8 cellular contexts compared by ENCODE assay signal in the genomic region with DNA sequence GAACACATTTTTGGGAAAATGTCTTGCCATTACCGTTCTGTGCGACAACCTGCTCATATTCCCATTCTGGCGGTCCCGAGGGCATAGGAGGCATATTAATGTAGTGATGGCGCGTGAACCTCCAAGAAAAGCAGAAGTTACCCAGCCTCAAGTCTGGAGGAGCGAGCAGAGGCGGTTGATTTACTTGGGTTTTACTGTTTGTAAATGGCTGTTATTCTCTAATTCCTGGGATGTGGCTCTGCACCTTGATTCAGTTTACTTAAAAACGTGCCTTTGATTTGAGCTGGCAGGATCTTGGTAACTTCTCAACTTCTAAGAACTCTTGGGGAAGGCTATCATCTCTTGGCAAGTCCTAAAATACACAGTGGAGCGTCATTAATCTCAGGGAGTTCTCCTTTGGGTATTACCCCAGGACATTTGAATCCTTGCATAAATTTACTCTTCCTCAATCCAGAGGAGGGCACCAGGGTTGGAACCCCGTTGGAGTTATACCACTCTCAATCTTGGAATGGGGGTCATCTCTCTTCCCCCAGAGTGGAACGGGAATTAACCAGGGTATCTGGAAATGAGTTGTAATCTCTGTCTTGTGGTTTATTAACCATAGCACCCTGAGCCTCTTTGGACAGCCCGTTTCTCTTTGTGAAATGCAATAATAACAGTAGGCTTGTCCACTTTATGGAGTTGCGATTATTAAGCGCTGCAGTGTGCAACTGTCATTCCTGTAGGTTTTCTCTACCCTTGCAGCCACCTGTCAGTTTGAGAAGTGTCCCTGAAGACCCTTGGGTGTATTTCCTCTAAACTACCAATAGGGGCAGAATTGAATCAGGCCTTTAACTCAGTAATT. TPM values are rescaled to one million over a fixed set of nuclear protein-coding genes. Genes with fewer than 3 reads are reported as not detected.
DNase-seq lines count a peak whose midpoint lies in the region; ATAC-seq, FAIRE-seq and TF ChIP-seq lines count a peak whose summit lies in the region.

No MANE protein-coding gene starts in this region.

- H3K4me3 Mint-ChIP-seq in stimulated activated naive CD8-positive, alpha-beta T cell treated with anti-CD3 and anti-CD28 coated beads, Interleukin-15, Interleukin-2, amounts not matched to agents 100 ng/mL and 50 ng/mL, for 24 hours = peak overlapping the region; percentile 96

- CTCF ChIA-PET in GM12878 (lab: Yijun Ruan, JAX) = interaction anchor here (0.7 to 6.1 kb wide), 24 partner anchors 12 to 811 kb away, joined by 3 to 87 read pairs (median 4); partner anchors contain the start of genes MRPL19 and SEMA4F

- H3K36me3 Mint-ChIP-seq in stimulated activated naive CD8-positive, alpha-beta T cell treated with anti-CD3 and anti-CD28 coated beads, Interleukin-15, Interleukin-2, amounts not matched to agents 100 ng/mL and 50 ng/mL, for 24 hours (ENCODE audit: low read depth) = peaks cover 45% of the 10 kb centered on the region

- H3K79me2 ChIP-seq in GM12878 (ENCODE audit: control insufficient read depth, insufficient read depth, low read length) = peaks cover 63% of the 10 kb centered on the region

- DNase-seq in stimulated activated naive CD8-positive, alpha-beta T cell treated with anti-CD3 and anti-CD28 coated beads, Interleukin-15, Interleukin-2, amounts not matched to agents 100 U/mL and 50 U/mL, for 24 hours = no peak
- DNase-seq in NCI-H774 (lab: John Stamatoyannopoulos, UW) (peak; percentile 6), GM12878 (ENCODE audit: low read depth, low spot score) (no peak), kidney epithelial cell (ENCODE audit: low read depth) (no peak), substantia nigra (lab: John Stamatoyannopoulos, UW) (peak in 1 of 49 donors; percentile 37)

- no peak for TF ChIP-seq POLR2A in GM12878 (IDR thresholded peaks at IDR 0.05; ENCODE audit: low read depth, low read length)

- peaks cover 12% of the 10 kb centered on the region; the same call in 1 of the 2 replicates for H4K20me1 ChIP-seq in GM12878 (ENCODE audit: control insufficient read depth, insufficient read depth)

- intact Hi-C loops in GM12878 (cut with micrococcal nuclease; ENCODE audit: unreplicated experiment) = loop anchor here (2.0 kb wide), 3 partner anchors 13 to 121 kb away; no protein-coding TSS in a partner anchor

- TF ChIP-seq EP300 in GM12878 (IDR thresholded peaks at IDR 0.05; ENCODE audit: borderline replicate concordance in 1 of 2, control insufficient read depth in 1 of 2, low read depth in 2 of 2, low read length in 2 of 2) = no peak

- TF ChIP-seq CTCF in GM12878 (IDR thresholded peaks at IDR 0.05 in 2 of 3, conservative IDR thresholded peaks at IDR 0.05 in 1 of 3; ENCODE audit: control insufficient read depth in 2 of 3, extremely low read depth in 1 of 3, insufficient read depth in 1 of 3, low read depth in 3 of 3, low read length in 3 of 3) (peak; percentile 65 to 83 (median 72); a peak in 5 of 6 replicates), kidney epithelial cell (IDR thresholded peaks at IDR 0.05; ENCODE audit: insufficient read depth, low read length, poor library complexity, severe bottlenecking) (peak; percentile 71)

- H3K4me3 ChIP-seq in GM12878 (peak overlapping the region; percentile 76), kidney epithelial cell (ENCODE audit: low read depth, low read length) (peak overlapping the region; percentile 67)

- in situ Hi-C loops in GM12878 (cut with MboI) = no loop called here

- H3K4me1 ChIP-seq in GM12878 (ENCODE audit: control insufficient read depth, insufficient read depth, low read length) = peaks cover 11% of the 10 kb centered on the region

- SMC1A ChIA-PET in GM12878 (lab: Charles Lee; ENCODE audit: uncharacterized antibody, unreplicated experiment) = interaction anchor here (0.6 to 6.1 kb wide), 14 partner anchors 8 to 569 kb away, joined by 3 to 68 read pairs (median 4); no protein-coding TSS in a partner anchor

- H3K9me3 Mint-ChIP-seq in stimulated activated naive CD8-positive, alpha-beta T cell treated with anti-CD3 and anti-CD28 coated beads, Interleukin-15, Interleukin-2, amounts not matched to agents 100 ng/mL and 50 ng/mL, for 24 hours = no peaks in the 10 kb centered on the region

- peak; percentile 49 for TF ChIP-seq RAD21 in GM12878 (IDR thresholded peaks at IDR 0.05; ENCODE audit: insufficient read depth, low read depth, low read length)

- POLR2A ChIA-PET in GM12878 (lab: Charles Lee) = interaction anchor here (0.9 to 2.3 kb wide), 5 partner anchors 11 to 29 kb away, joined by 3 to 9 read pairs (median 5); no protein-coding TSS in a partner anchor

- H3K4me1 Mint-ChIP-seq in stimulated activated naive CD8-positive, alpha-beta T cell treated with anti-CD3 and anti-CD28 coated beads, Interleukin-15, Interleukin-2, amounts not matched to agents 100 ng/mL and 50 ng/mL, for 24 hours (ENCODE audit: low read depth) = peaks cover 71% of the 10 kb centered on the region

- BruUV-seq in GM12878 (replicated peaks; lab: Mats Ljungman, UMichigan) = TSS peak; percentile 47

- 1% methylated on average over 15 of the region's 15 CpGs for WGBS in GM12878 (ENCODE audit: insufficient coverage, insufficient replicate concordance, low lambda C conversion rate, missing lambda C conversion rate)

- no peaks in the 10 kb centered on the region for H3K27me3 Mint-ChIP-seq in stimulated activated naive CD8-positive, alpha-beta T cell treated with anti-CD3 and anti-CD28 coated beads, Interleukin-15, Interleukin-2, amounts not matched to agents 100 ng/mL and 50 ng/mL, for 24 hours

- H3K27ac ChIP-seq in GM12878 (ENCODE audit: control insufficient read depth, insufficient read depth) (peak overlapping the region; percentile 61), substantia nigra (ENCODE audit: low read depth, low read length, poor library complexity, severe bottlenecking) (peak overlapping the region; percentile 39)

- peak; percentile 54 for FAIRE-seq in GM12878 (lab: Jason Lieb, UNC)

- peak overlapping the region; percentile 94 for H3K4me2 ChIP-seq in GM12878 (ENCODE audit: control insufficient read depth, insufficient read depth)

- RAD21 ChIA-PET in GM12878 (lab: Charles Lee; ENCODE audit: unreplicated experiment) = interaction anchor here (0.9 to 6.0 kb wide), 7 partner anchors 9 to 122 kb away, joined by 3 to 49 read pairs (median 8); no protein-coding TSS in a partner anchor

- H2AFZ ChIP-seq in GM12878 (ENCODE audit: control insufficient read depth, low read depth, low read length) = peak overlapping the region; percentile 59

- peak overlapping the region; percentile 94 for H3K27ac Mint-ChIP-seq in stimulated activated naive CD8-positive, alpha-beta T cell treated with anti-CD3 and anti-CD28 coated beads, Interleukin-15, Interleukin-2, amounts not matched to agents 100 ng/mL and 50 ng/mL, for 24 hours

- H3K9me3 ChIP-seq in GM12878 (replicated peaks; ENCODE audit: control insufficient read depth, insufficient read depth, low read length) = no peaks in the 10 kb centered on the region

- H3K36me3 ChIP-seq in GM12878 (ENCODE audit: control insufficient read depth in 2 of 2, insufficient read depth in 2 of 2, low read length in 1 of 2) = 0 out of 4 replicates have a peak, but pooled peaks cover 0 to 3% of the 10 kb centered on the region in 2 experiments
- H3K36me3 ChIP-seq in kidney epithelial cell (ENCODE audit: control insufficient read depth, insufficient read depth, low read length) = no peaks in the 10 kb centered on the region

- no peak for ATAC-seq in stimulated activated naive CD8-positive, alpha-beta T cell treated with anti-CD3 and anti-CD28 coated beads, Interleukin-15, Interleukin-2, amounts not matched to agents 100 U/mL and 50 U/mL, for 24 hours
- peak; percentile 31 for ATAC-seq in HG03175 (IDR thresholded peaks at IDR 0.05; ENCODE audit: unreplicated experiment)
- peak; percentile 35 for ATAC-seq in GM12878
- ATAC-seq in activated CD4-positive, CD25-positive, alpha-beta regulatory T cell treated with anti-CD3 and anti-CD28 coated beads, Interleukin-2, amount 50 U/mL, for 24 hours = no peak

- H3K9ac ChIP-seq in GM12878 (ENCODE audit: control insufficient read depth, insufficient read depth, low read length) = peak overlapping the region; percentile 58

- no peaks in the 10 kb centered on the region for H3K27me3 ChIP-seq in GM12878 (replicated peaks in 1 of 2; ENCODE audit: control insufficient read depth in 2 of 2, insufficient read depth in 2 of 2, low read length in 1 of 2)
- no peaks in the 10 kb centered on the region for H3K27me3 ChIP-seq in kidney epithelial cell (ENCODE audit: control insufficient read depth, insufficient read depth, low read length)

TF ChIP-seq in GM12878, 131 proteins besides CTCF, POLR2A, EP300 and RAD21 (continues in another document):
- TF ChIP-seq SUPT20H (IDR thresholded peaks at IDR 0.05; ENCODE audit: borderline replicate concordance, control insufficient read depth, low read depth, low read length) = no peak

RNA-seq across cellular contexts. Expression of gene HK2, which starts 2.1 kb away (rescaled TPM):
- 63.6 and 80.5 TPM in 2 replicates for total RNA-seq in GM12878 (2013; cell fraction: nucleolus; rRNA removed)
- total RNA-seq in GM12878 (2014; rRNA removed) (16.1 and 16.3 TPM in 2 replicates), GM12878 (2014; rRNA removed; fragmentation: Illumina TruSeq; extraction: Trizol) (17.9 and 18.1 TPM in 2 replicates), GM12878 (2021) (36.4 and 38.9 TPM in 2 replicates), kidney epithelial cell (19.6 and 20.7 TPM in 2 replicates)
- polyA plus RNA-seq in GM12878 (2011; ENCODE audit: low read depth) = 19.0 TPM
- polyA plus RNA-seq in GM12878 (2011; rRNA removed) (52.7 and 73.1 TPM in 2 replicates), GM12878 (2014; fragmentation: Illumina TruSeq; extraction: Trizol) (21.7 and 23.6 TPM in 2 replicates), GM12878 (2014; fragmentation: Nextera tagmentation; extraction: Ambion mirVana) (1 to 10 TPM; 5.0 to 6.4 TPM), GM12878 (2014; rRNA removed) (20.7 and 22.8 TPM in 2 replicates), GM12878 (2016; fragmentation: Nextera tagmentation; extraction: Ambion mirVana) (10 to 100 TPM; 19.6 to 21.3 TPM)
- 48.9 and 55.8 TPM in 2 replicates for polyA plus RNA-seq in GM12878 (2011; cell fraction: cytosol; rRNA removed)
- 79.9 and 80.2 TPM in 2 replicates for polyA plus RNA-seq in GM12878 (2011; cell fraction: nucleus; rRNA removed)
- polyA plus RNA-seq in GM12878 (2012) = 27.4 and 47.4 TPM in 2 replicates
- polyA minus RNA-seq in GM12878 (2011; rRNA and poly(A)+ RNA removed) = 164 and 192 TPM in 2 replicates
- polyA minus RNA-seq in GM12878 (2011; cell fraction: cytosol; rRNA and poly(A)+ RNA removed) = 50.4 and 50.6 TPM in 2 replicates
- 58.2 and 72.9 TPM in 2 replicates for polyA minus RNA-seq in GM12878 (2011; cell fraction: nucleus; rRNA and poly(A)+ RNA removed)

Comparison
In these comparisons a context has a peak if more than half of its experiments do, and no peak if none do; other contexts are left out.
1. ATAC-seq: peak in HG03175 (single experiment) and GM12878 (single experiment); none in stimulated activated naive CD8-positive, alpha-beta T cell treated with anti-CD3 and anti-CD28 coated beads, Interleukin-15, Interleukin-2, amounts not matched to agents 100 U/mL and 50 U/mL, for 24 hours (single experiment) and activated CD4-positive, CD25-positive, alpha-beta regulatory T cell treated with anti-CD3 and anti-CD28 coated beads, Interleukin-2, amount 50 U/mL, for 24 hours (0 of 2).